Comparison of ENCODE assay signal across 1 cellular context in genomic region chr4:169757575-169758184, GRCh38.
TF ChIP-seq lines count a peak whose summit lies in the region.

TSS of gene HPF1 (minus strand) at chr4:169757944. CDS start at chr4:169757877, 67 bp downstream.

TF ChIP-seq in HepG2, 621 proteins besides CTCF, POLR2A, EP300 and RAD21 (continued from another document and continues in another):
- TF ChIP-seq ZBTB10 (CRISPR knock-in tag; IDR thresholded peaks at IDR 0.05; ENCODE audit: borderline replicate concordance) = 0 out of 2 replicates have a peak, but pooled peaks have one; percentile 20
- TF ChIP-seq NCOA2 (CRISPR knock-in tag; IDR thresholded peaks at IDR 0.05) = 0 out of 2 replicates have a peak, but pooled peaks have one; percentile 21
- TF ChIP-seq ZBTB25 (CRISPR knock-in tag; IDR thresholded peaks at IDR 0.05) = peak; percentile 75
- TF ChIP-seq GMEB2 (CRISPR knock-in tag; IDR thresholded peaks at IDR 0.05; ENCODE audit: low read depth) = no peak
- no peak for TF ChIP-seq ZNF446 (CRISPR knock-in tag; IDR thresholded peaks at IDR 0.05)
- TF ChIP-seq ZKSCAN1 (IDR thresholded peaks at IDR 0.05; ENCODE audit: low read length) = no peak
- TF ChIP-seq, protein P1, sequence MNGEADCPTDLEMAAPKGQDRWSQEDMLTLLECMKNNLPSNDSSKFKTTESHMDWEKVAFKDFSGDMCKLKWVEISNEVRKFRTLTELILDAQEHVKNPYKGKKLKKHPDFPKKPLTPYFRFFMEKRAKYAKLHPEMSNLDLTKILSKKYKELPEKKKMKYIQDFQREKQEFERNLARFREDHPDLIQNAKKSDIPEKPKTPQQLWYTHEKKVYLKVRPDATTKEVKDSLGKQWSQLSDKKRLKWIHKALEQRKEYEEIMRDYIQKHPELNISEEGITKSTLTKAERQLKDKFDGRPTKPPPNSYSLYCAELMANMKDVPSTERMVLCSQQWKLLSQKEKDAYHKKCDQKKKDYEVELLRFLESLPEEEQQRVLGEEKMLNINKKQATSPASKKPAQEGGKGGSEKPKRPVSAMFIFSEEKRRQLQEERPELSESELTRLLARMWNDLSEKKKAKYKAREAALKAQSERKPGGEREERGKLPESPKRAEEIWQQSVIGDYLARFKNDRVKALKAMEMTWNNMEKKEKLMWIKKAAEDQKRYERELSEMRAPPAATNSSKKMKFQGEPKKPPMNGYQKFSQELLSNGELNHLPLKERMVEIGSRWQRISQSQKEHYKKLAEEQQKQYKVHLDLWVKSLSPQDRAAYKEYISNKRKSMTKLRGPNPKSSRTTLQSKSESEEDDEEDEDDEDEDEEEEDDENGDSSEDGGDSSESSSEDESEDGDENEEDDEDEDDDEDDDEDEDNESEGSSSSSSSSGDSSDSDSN (CRISPR knock-in tag; IDR thresholded peaks at IDR 0.05) = peak; percentile 76
- TF ChIP-seq ZBTB1 (CRISPR knock-in tag; IDR thresholded peaks at IDR 0.05; ENCODE audit: borderline replicate concordance) = no peak
- TF ChIP-seq, protein P2, sequence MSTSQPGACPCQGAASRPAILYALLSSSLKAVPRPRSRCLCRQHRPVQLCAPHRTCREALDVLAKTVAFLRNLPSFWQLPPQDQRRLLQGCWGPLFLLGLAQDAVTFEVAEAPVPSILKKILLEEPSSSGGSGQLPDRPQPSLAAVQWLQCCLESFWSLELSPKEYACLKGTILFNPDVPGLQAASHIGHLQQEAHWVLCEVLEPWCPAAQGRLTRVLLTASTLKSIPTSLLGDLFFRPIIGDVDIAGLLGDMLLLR (CRISPR knock-in tag; IDR thresholded peaks at IDR 0.05) = no peak
- TF ChIP-seq BORCS8-MEF2B (CRISPR knock-in tag; IDR thresholded peaks at IDR 0.05) = peak; percentile 42; the same call in 1 of the 2 replicates
- TF ChIP-seq ZNF597 (CRISPR knock-in tag; IDR thresholded peaks at IDR 0.05) = no peak
- peak; percentile 77; the same call in 1 of the 2 replicates for TF ChIP-seq ZSCAN31 (CRISPR knock-in tag; IDR thresholded peaks at IDR 0.05; ENCODE audit: low read depth)
- no peak for TF ChIP-seq ZNF557 (CRISPR knock-in tag; IDR thresholded peaks at IDR 0.05)
- peak; percentile 61; the same call in 1 of the 2 replicates for TF ChIP-seq ZNF580 (CRISPR knock-in tag; IDR thresholded peaks at IDR 0.05; ENCODE audit: borderline replicate concordance, low read depth)
- peak; percentile 61; the same call in 1 of the 2 replicates for TF ChIP-seq ZNF761 (CRISPR knock-in tag; conservative IDR thresholded peaks at IDR 0.05)
- no peak for TF ChIP-seq AFF4 (CRISPR knock-in tag; IDR thresholded peaks at IDR 0.05)
- TF ChIP-seq SYNCRIP (IDR thresholded peaks at IDR 0.05; ENCODE audit: insufficient read depth, low read depth, low read length) = no peak
- TF ChIP-seq ZFP90 (CRISPR knock-in tag; IDR thresholded peaks at IDR 0.05; ENCODE audit: borderline replicate concordance) = 0 out of 2 replicates have a peak, but pooled peaks have one; percentile 32
- peak; percentile 44 for TF ChIP-seq MED1 (CRISPR knock-in tag; IDR thresholded peaks at IDR 0.05)
- 0 out of 2 replicates have a peak, but pooled peaks have one; percentile 39 for TF ChIP-seq ZBTB20 (CRISPR knock-in tag; IDR thresholded peaks at IDR 0.05; ENCODE audit: borderline replicate concordance, low read depth)
- TF ChIP-seq GABPB1 (CRISPR knock-in tag; IDR thresholded peaks at IDR 0.05) = peak; percentile 96
- no peak for TF ChIP-seq SMAD9 (CRISPR knock-in tag; IDR thresholded peaks at IDR 0.05)
- no peak for TF ChIP-seq FOXC1 (CRISPR knock-in tag; IDR thresholded peaks at IDR 0.05; ENCODE audit: borderline replicate concordance)
- TF ChIP-seq MIER3 (CRISPR knock-in tag; IDR thresholded peaks at IDR 0.05; ENCODE audit: borderline replicate concordance) = peak; percentile 40; the same call in 1 of the 2 replicates
- no peak for TF ChIP-seq ZNF569 (CRISPR knock-in tag; IDR thresholded peaks at IDR 0.05; ENCODE audit: borderline replicate concordance)
- no peak for TF ChIP-seq DPF2 (CRISPR knock-in tag; IDR thresholded peaks at IDR 0.05; ENCODE audit: borderline replicate concordance, low read depth)
- TF ChIP-seq HNF4G (IDR thresholded peaks at IDR 0.05; ENCODE audit: borderline replicate concordance, low read depth, low read length) = no peak; the same call in 1 of the 2 replicates
- peak; percentile 40; the same call in 1 of the 2 replicates for TF ChIP-seq HNF4G (CRISPR knock-in tag; IDR thresholded peaks at IDR 0.05; ENCODE audit: borderline replicate concordance, low read depth)
- TF ChIP-seq PCBP1 (IDR thresholded peaks at IDR 0.05; ENCODE audit: borderline replicate concordance, low read depth, low read length) = 0 out of 2 replicates have a peak, but pooled peaks have one; percentile 73
- TF ChIP-seq SRSF1 (optimal IDR thresholded peaks at IDR 0.05; ENCODE audit: low read depth, low read length) = no peak
- peak; percentile 31; the same call in 1 of the 2 replicates for TF ChIP-seq NRL (CRISPR knock-in tag; IDR thresholded peaks at IDR 0.05; ENCODE audit: borderline replicate concordance)
- no peak for TF ChIP-seq HHEX (CRISPR knock-in tag; IDR thresholded peaks at IDR 0.05)
- no peak for TF ChIP-seq ZNF850 (CRISPR knock-in tag; conservative IDR thresholded peaks at IDR 0.05)
- no peak for TF ChIP-seq ZFP36 (IDR thresholded peaks at IDR 0.05; ENCODE audit: borderline replicate concordance, low read depth, low read length, partially characterized antibody)
- TF ChIP-seq RARG (CRISPR knock-in tag; IDR thresholded peaks at IDR 0.05; ENCODE audit: low read depth) = no peak
- no peak for TF ChIP-seq DNMT1 (CRISPR knock-in tag; IDR thresholded peaks at IDR 0.05)
- peak; percentile 37; the same call in 1 of the 2 replicates for TF ChIP-seq ISL2 (CRISPR knock-in tag; IDR thresholded peaks at IDR 0.05)
- TF ChIP-seq ZNF205 (CRISPR knock-in tag; IDR thresholded peaks at IDR 0.05) = peak; percentile 62; the same call in 1 of the 2 replicates
- TF ChIP-seq NPAS2 (CRISPR knock-in tag; IDR thresholded peaks at IDR 0.05; ENCODE audit: borderline replicate concordance) = no peak
- peak; percentile 78 for TF ChIP-seq RXRA (CRISPR knock-in tag; IDR thresholded peaks at IDR 0.05)
- TF ChIP-seq ZNF556 (CRISPR knock-in tag; IDR thresholded peaks at IDR 0.05; ENCODE audit: borderline replicate concordance) = peak; percentile 53; the same call in 1 of the 2 replicates
- TF ChIP-seq ZNF510 (CRISPR knock-in tag; IDR thresholded peaks at IDR 0.05; ENCODE audit: low read depth) = peak; percentile 73; the same call in 1 of the 2 replicates
- no peak for TF ChIP-seq SOX13 (IDR thresholded peaks at IDR 0.05)
- peak in 1 of 2 experiments; percentile 16; a peak in 1 of 4 replicates for TF ChIP-seq SOX13 (CRISPR knock-in tag; conservative IDR thresholded peaks at IDR 0.05 in 1 of 2, IDR thresholded peaks at IDR 0.05 in 1 of 2)
- peak; percentile 68; the same call in 1 of the 2 replicates for TF ChIP-seq NFKB2 (CRISPR knock-in tag; IDR thresholded peaks at IDR 0.05; ENCODE audit: borderline replicate concordance)
- TF ChIP-seq, protein P3, sequence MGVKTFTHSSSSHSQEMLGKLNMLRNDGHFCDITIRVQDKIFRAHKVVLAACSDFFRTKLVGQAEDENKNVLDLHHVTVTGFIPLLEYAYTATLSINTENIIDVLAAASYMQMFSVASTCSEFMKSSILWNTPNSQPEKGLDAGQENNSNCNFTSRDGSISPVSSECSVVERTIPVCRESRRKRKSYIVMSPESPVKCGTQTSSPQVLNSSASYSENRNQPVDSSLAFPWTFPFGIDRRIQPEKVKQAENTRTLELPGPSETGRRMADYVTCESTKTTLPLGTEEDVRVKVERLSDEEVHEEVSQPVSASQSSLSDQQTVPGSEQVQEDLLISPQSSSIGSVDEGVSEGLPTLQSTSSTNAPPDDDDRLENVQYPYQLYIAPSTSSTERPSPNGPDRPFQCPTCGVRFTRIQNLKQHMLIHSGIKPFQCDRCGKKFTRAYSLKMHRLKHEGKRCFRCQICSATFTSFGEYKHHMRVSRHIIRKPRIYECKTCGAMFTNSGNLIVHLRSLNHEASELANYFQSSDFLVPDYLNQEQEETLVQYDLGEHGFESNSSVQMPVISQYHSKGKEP (CRISPR knock-in tag; IDR thresholded peaks at IDR 0.05) = no peak
- no peak for TF ChIP-seq CHD2 (IDR thresholded peaks at IDR 0.05; ENCODE audit: low read depth, low read length)
- TF ChIP-seq RFXAP (CRISPR knock-in tag; IDR thresholded peaks at IDR 0.05; ENCODE audit: borderline replicate concordance) = peak; percentile 42; the same call in 1 of the 2 replicates
- TF ChIP-seq KLF11 (CRISPR knock-in tag; IDR thresholded peaks at IDR 0.05) = 0 out of 2 replicates have a peak, but pooled peaks have one; percentile 26
- TF ChIP-seq, protein P4, sequence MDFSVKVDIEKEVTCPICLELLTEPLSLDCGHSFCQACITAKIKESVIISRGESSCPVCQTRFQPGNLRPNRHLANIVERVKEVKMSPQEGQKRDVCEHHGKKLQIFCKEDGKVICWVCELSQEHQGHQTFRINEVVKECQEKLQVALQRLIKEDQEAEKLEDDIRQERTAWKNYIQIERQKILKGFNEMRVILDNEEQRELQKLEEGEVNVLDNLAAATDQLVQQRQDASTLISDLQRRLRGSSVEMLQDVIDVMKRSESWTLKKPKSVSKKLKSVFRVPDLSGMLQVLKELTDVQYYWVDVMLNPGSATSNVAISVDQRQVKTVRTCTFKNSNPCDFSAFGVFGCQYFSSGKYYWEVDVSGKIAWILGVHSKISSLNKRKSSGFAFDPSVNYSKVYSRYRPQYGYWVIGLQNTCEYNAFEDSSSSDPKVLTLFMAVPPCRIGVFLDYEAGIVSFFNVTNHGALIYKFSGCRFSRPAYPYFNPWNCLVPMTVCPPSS (IDR thresholded peaks at IDR 0.05) = no peak
